35 cellular contexts compared by ENCODE assay signal in genomic region chr20:52434041-52434425, GRCh38.
"Had no signal": no experiment of that assay in that cellular context is flagged by ENCODE, and none has a peak within 500 bp of the region (broad histone marks: within the 10 kb centered on the region; RNA-seq: fewer than 3 reads in every experiment).

No MANE protein-coding gene starts in this region.

- FAIRE-seq: astrocyte, bronchial epithelial cell, TTC549 had no signal

- H3K27ac Mint-ChIP-seq: activated CD4-positive, alpha-beta T cell treated with anti-CD3 and anti-CD28 coated beads for 36 hours; activated CD4-positive, alpha-beta T cell treated with anti-CD3 and anti-CD28 coated beads, Interleukin-2, amount 10 ng/mL, durations not matched to agents 7 days and 5 days; activated CD8-positive, alpha-beta T cell treated with anti-CD3 and anti-CD28 coated beads, Interleukin-2, amount 10 ng/mL, durations not matched to agents 7 days and 5 days; activated naive CD4-positive, alpha-beta T cell treated with anti-CD3 and anti-CD28 coated beads, Interleukin-2, amount 50 U/mL, for 24 hours; activated naive CD8-positive, alpha-beta T cell treated with anti-CD3 and anti-CD28 coated beads, Interleukin-2, amount 10 ng/mL, durations not matched to agents 7 days and 5 days; activated T-cell treated with anti-CD3 and anti-CD28 coated beads, Interleukin-2, amount 50 U/mL, for 24 hours; activated T-helper 2 cell treated with anti-CD3 and anti-CD28 coated beads, Interferon-gamma antibody, Interleukin-2, Interleukin-4, amounts not matched to agents 10 μg/mL and 5 μg/mL and 100 μg/mL, durations not matched to agents 14 hours and 24 hours and 36 hours; T-helper 1 cell treated with Interleukin-12 subunit alpha and Interleukin-12 subunit beta and Interleukin-4 antibody, amounts not matched to agents 30 μg/mL and 1 μg/mL, for 36 hours; T-helper 2 cell treated with Interferon-gamma antibody and Interleukin-4, amounts not matched to agents 5 μg/mL and 100 μg/mL, for 36 hours; WTC11 had no signal

- H3K4me1 ChIP-seq: body of pancreas, Peyer's patch, SJSA1 had no signal

- H3K9me3 ChIP-seq: body of pancreas, Peyer's patch, SJSA1, SK-N-SH had no signal

- ATAC-seq: activated CD4-positive, alpha-beta T cell treated with anti-CD3 and anti-CD28 coated beads for 36 hours; activated CD4-positive, CD25-positive, alpha-beta regulatory T cell treated with anti-CD3 and anti-CD28 coated beads, Interleukin-2, amount 50 U/mL, for 24 hours; activated CD8-positive, alpha-beta T cell treated with anti-CD3 and anti-CD28 coated beads, Interleukin-2, amount 10 ng/mL, durations not matched to agents 7 days and 5 days; body of pancreas; PC-3; WTC11 had no signal

- H3K27ac ChIP-seq: body of pancreas, Peyer's patch, SJSA1 had no signal

- H3K36me3 Mint-ChIP-seq: activated naive CD8-positive, alpha-beta T cell treated with anti-CD3 and anti-CD28 coated beads, Interleukin-2, amount 10 ng/mL, durations not matched to agents 7 days and 5 days had no signal

- H3K27me3 ChIP-seq: body of pancreas, Peyer's patch, SJSA1 had no signal

- H3K4me3 ChIP-seq: body of pancreas, Peyer's patch, SJSA1 had no signal

- H3K4me2 ChIP-seq: SK-N-SH had no signal

- H3K36me3 ChIP-seq: Peyer's patch, SJSA1 had no signal

- DNase-seq: activated CD4-positive, alpha-beta T cell treated with anti-CD3 and anti-CD28 coated beads for 36 hours; activated CD4-positive, alpha-beta T cell treated with anti-CD3 and anti-CD28 coated beads, Interleukin-2, amount 10 ng/mL, durations not matched to agents 7 days and 5 days; activated CD4-positive, alpha-beta T cell treated with anti-CD3 and anti-CD28 coated beads, Interleukin-2, amount 50 U/mL, for 48 hours; activated CD8-positive, alpha-beta T cell treated with anti-CD3 and anti-CD28 coated beads, Interleukin-2, amount 10 ng/mL, durations not matched to agents 7 days and 5 days; activated gamma-delta T cell; activated naive CD4-positive, alpha-beta T cell treated with Interleukin-2 at 50 U/mL for 16 hours; activated naive CD8-positive, alpha-beta T cell treated with anti-CD3 and anti-CD28 coated beads, Interleukin-2, amount 10 ng/mL, durations not matched to agents 7 days and 5 days; activated T-cell treated with anti-CD3 and anti-CD28 coated beads, Interleukin-2, amount 50 U/mL, for 24 hours; body of pancreas; central memory CD4-positive, alpha-beta T cell; Kasumi-1; MM.1S; NCI-H1092 treated with DMSO at 0.1 percent for 48 hours; NCI-H1417; NCI-H146; NCI-H1930; NCI-H510A; NCI-H526; NCI-H748 treated with DMSO at 0.1 percent for 48 hours; NK-92 treated with Interleukin-12 subunit alpha and Interleukin-12 subunit beta, amount 100 ng/mL, for 24 hours; PC-3; Peyer's patch; RPMI8226; SHP77 treated with DMSO at 0.1 percent for 48 hours; SK-N-SH had no signal

- H3K9ac ChIP-seq: SK-N-SH had no signal

- H3K4me1 Mint-ChIP-seq: activated CD4-positive, alpha-beta T cell treated with anti-CD3 and anti-CD28 coated beads for 36 hours; activated CD4-positive, alpha-beta T cell treated with anti-CD3 and anti-CD28 coated beads, Interleukin-2, amount 10 ng/mL, durations not matched to agents 7 days and 5 days; activated naive CD4-positive, alpha-beta T cell treated with anti-CD3 and anti-CD28 coated beads, Interleukin-2, amount 50 U/mL, for 24 hours had no signal

- H3K4me3 Mint-ChIP-seq: activated CD4-positive, alpha-beta T cell treated with anti-CD3 and anti-CD28 coated beads for 36 hours; activated CD4-positive, alpha-beta T cell treated with anti-CD3 and anti-CD28 coated beads, Interleukin-2, amount 10 ng/mL, durations not matched to agents 7 days and 5 days; activated CD8-positive, alpha-beta T cell treated with anti-CD3 and anti-CD28 coated beads, Interleukin-2, amount 10 ng/mL, durations not matched to agents 7 days and 5 days; activated naive CD4-positive, alpha-beta T cell treated with anti-CD3 and anti-CD28 coated beads, Interleukin-2, amount 50 U/mL, for 24 hours; activated naive CD8-positive, alpha-beta T cell treated with anti-CD3 and anti-CD28 coated beads, Interleukin-2, amount 10 ng/mL, durations not matched to agents 7 days and 5 days; activated T-cell treated with anti-CD3 and anti-CD28 coated beads, Interleukin-2, amount 50 U/mL, for 24 hours; T-helper 1 cell treated with Interleukin-12 subunit alpha and Interleukin-12 subunit beta and Interleukin-4 antibody, amounts not matched to agents 30 μg/mL and 1 μg/mL, for 36 hours; T-helper 2 cell treated with Interferon-gamma antibody and Interleukin-4, amounts not matched to agents 5 μg/mL and 100 μg/mL, for 36 hours; WTC11 had no signal

- H3K27me3 Mint-ChIP-seq: activated CD4-positive, alpha-beta T cell treated with anti-CD3 and anti-CD28 coated beads for 36 hours; activated CD4-positive, alpha-beta T cell treated with anti-CD3 and anti-CD28 coated beads, Interleukin-2, amount 10 ng/mL, durations not matched to agents 7 days and 5 days; activated naive CD4-positive, alpha-beta T cell treated with anti-CD3 and anti-CD28 coated beads, Interleukin-2, amount 50 U/mL, for 24 hours; activated naive CD8-positive, alpha-beta T cell treated with anti-CD3 and anti-CD28 coated beads, Interleukin-2, amount 10 ng/mL, durations not matched to agents 7 days and 5 days; activated T-cell treated with anti-CD3 and anti-CD28 coated beads, Interleukin-2, amount 50 U/mL, for 24 hours had no signal
